In the genomic region with DNA sequence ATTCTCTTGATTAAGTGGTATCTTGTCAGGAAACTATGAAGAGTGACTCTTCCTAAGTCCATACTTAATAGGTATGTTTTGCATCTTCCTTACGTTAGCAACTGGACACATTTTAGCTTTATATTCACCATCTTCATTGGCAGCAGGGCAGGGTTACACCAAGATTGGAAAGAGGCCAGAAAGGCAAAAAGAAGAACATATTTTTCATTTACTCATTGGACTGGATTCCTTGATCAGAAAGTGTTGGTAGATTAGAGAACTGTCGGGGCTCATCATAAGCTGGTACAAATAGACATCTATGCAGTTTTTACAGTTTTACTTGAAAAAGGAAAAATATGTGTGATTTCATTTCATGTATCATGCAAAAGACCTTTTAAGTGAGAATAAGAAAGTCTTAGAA, we compare ENCODE assay signal across 7 cellular contexts.
"Had no signal": no experiment of that assay in that cellular context is flagged by ENCODE, and none has a peak within 500 bp of the region (broad histone marks: within the 10 kb centered on the region; RNA-seq: fewer than 3 reads in every experiment).

No MANE protein-coding gene starts in this region.

- H3K27ac ChIP-seq: HL-60 had no signal

- DNase-seq: IMR-90, KBM-7, KG1 had no signal

- H3K27me3 Mint-ChIP-seq: IgD-negative memory B cell had no signal

- H3K4me3 ChIP-seq: K562 had no signal

- H3K27ac Mint-ChIP-seq: IgD-negative memory B cell had no signal

- ATAC-seq: HepG2, K562 had no signal

- H3K36me3 Mint-ChIP-seq: IgD-negative memory B cell had no signal

- H3K4me1 Mint-ChIP-seq: IgD-negative memory B cell had no signal

- H3K4me3 Mint-ChIP-seq: IgD-negative memory B cell had no signal
